In the genomic region with DNA sequence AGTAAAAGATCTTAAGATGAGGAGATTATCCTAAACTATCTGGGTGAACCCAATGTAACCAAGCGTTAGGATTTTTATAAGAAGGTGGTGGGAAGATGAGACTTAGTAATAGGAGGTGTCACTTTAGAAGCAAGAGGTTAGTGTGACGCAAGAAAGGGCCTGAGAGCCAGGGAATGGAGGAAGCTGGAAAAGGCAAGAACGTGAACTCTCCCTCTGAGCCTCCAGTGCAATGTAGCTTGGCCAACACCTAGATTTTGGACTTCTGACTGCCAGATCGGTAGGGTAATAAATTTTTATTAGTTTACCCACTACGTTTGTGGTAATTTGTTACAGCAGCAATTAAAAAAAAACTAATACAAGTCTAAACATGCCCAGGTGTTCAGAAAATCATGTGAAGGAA, we compare ENCODE assay signal across 29 cellular contexts. TPM values are rescaled to one million over a fixed set of nuclear protein-coding genes. Genes with fewer than 3 reads are reported as not detected.
"Had no signal": no experiment of that assay in that cellular context is flagged by ENCODE, and none has a peak within 500 bp of the region (broad histone marks: within the 10 kb centered on the region; RNA-seq: fewer than 3 reads in every experiment).

No MANE protein-coding gene starts in this region.

- H2AFZ ChIP-seq: neural progenitor cell, parathyroid adenoma had no signal

- H3K27ac ChIP-seq: dorsolateral prefrontal cortex, foreskin keratinocyte, gastroesophageal sphincter, heart left ventricle, left lung, neural progenitor cell, parathyroid adenoma, sigmoid colon, spleen, testis, tibial artery, upper lobe of left lung had no signal

- H3K9ac ChIP-seq: neural progenitor cell, parathyroid adenoma had no signal

- FAIRE-seq: urothelium cell line had no signal

- H3K4me3 ChIP-seq: dorsolateral prefrontal cortex, gastroesophageal sphincter, heart left ventricle, left lung, mucosa of descending colon, neural progenitor cell, sigmoid colon, spleen, testis, tibial artery, upper lobe of left lung had no signal

- ATAC-seq: esophagus mucosa; foreskin keratinocyte; gastroesophageal sphincter; heart left ventricle; left cardiac atrium; left lung; mucosa of descending colon; natural killer cell treated with Interleukin-12 subunit alpha and Interleukin-12 subunit beta and Interleukin-15 and Interleukin-18, amount 100 ng/mL, for 72 hours; right cardiac atrium; stimulated activated memory B cell treated with anti-CD40 and anti-IgM and Interleukin-4, amounts not matched to agents 10 μg/mL and 1 μg/mL and 100 μg/mL, for 72 hours; stimulated activated naive CD8-positive, alpha-beta T cell treated with anti-CD3 and anti-CD28 coated beads, Interleukin-15, Interleukin-2, amounts not matched to agents 100 U/mL and 50 U/mL, for 24 hours had no signal

- H3K9me3 ChIP-seq: gastroesophageal sphincter, heart left ventricle, left lung, mucosa of descending colon, sigmoid colon, spleen, testis, tibial artery, upper lobe of left lung had no signal

- H3K4me2 ChIP-seq: neural progenitor cell had no signal

- H3K79me2 ChIP-seq: parathyroid adenoma had no signal

- H3K4me1 ChIP-seq: foreskin keratinocyte, gastroesophageal sphincter, heart left ventricle, left lung, neural progenitor cell, parathyroid adenoma, sigmoid colon, spleen, testis, tibial artery, upper lobe of left lung had no signal

- DNase-seq: dorsolateral prefrontal cortex; effector CD4-positive, alpha-beta T cell; foreskin keratinocyte; heart left ventricle; hippocampal formation; left cardiac atrium; left lung; mesenchymal stem cell; mucosa of descending colon; naive B cell; right cardiac atrium; sigmoid colon; spleen; stimulated activated CD4-positive, alpha-beta T cell treated with anti-CD3 and anti-CD28 coated beads, Interleukin-4, amount 100 ng/mL, for 4 hours; stimulated activated naive CD8-positive, alpha-beta T cell treated with anti-CD3 and anti-CD28 coated beads, Interleukin-15, Interleukin-2, amounts not matched to agents 100 U/mL and 50 U/mL, for 24 hours; substantia nigra; testis; tibial artery; upper lobe of left lung had no signal

- H3K36me3 ChIP-seq: gastroesophageal sphincter, heart left ventricle, left lung, neural progenitor cell, sigmoid colon, spleen, tibial artery, upper lobe of left lung had no signal

- H3K27me3 ChIP-seq: dorsolateral prefrontal cortex, foreskin keratinocyte, gastroesophageal sphincter, left lung, neural progenitor cell, sigmoid colon, spleen, testis, tibial artery, upper lobe of left lung had no signal

RNA-seq across cellular contexts. Expression of a gene that starts 20.8 kb away (rescaled TPM):
- total RNA-seq: esophagus mucosa; foreskin keratinocyte; heart left ventricle; lower leg skin; lung microvascular endothelial cell; natural killer cell treated with Interleukin-12 subunit alpha and Interleukin-12 subunit beta and Interleukin-15 and Interleukin-18, amount 100 ng/mL, for 72 hours; osteoblast had no signal
- polyA plus RNA-seq: foreskin keratinocyte, heart left ventricle had no signal
